17 cellular contexts compared by ENCODE assay signal in genomic region chr1:153939476-153939875, GRCh38. TPM values are rescaled to one million over a fixed set of nuclear protein-coding genes. Genes with fewer than 3 reads are reported as not detected.
A peak's percentile ranks its signal among the peaks of the same experiment; 100 is the strongest.
DNase-seq lines count a peak whose midpoint lies in the region; ATAC-seq and TF ChIP-seq lines count a peak whose summit lies in the region.
"Had no signal": no experiment of that assay in that cellular context is flagged by ENCODE, and none has a peak within 500 bp of the region (broad histone marks: within the 10 kb centered on the region; RNA-seq: fewer than 3 reads in every experiment).

No MANE protein-coding gene starts in this region.

- H3K27me3 ChIP-seq in CD4-positive, alpha-beta T cell (ENCODE audit: control insufficient read depth, insufficient read depth, low read length), result no peaks in the 10 kb centered on the region
- no peaks in the 10 kb centered on the region for H3K27me3 ChIP-seq in naive thymus-derived CD4-positive, alpha-beta T cell (ENCODE audit: control insufficient read depth in 2 of 2, insufficient read depth in 2 of 2, low read length in 2 of 2)
- no peaks in the 10 kb centered on the region for H3K27me3 ChIP-seq in heart left ventricle
- H3K27me3 ChIP-seq: BLaER1 treated with 17β-estradiol and CSF1 and Interleukin-3, amounts not matched to agents 10 nM and 100 nM; Peyer's patch had no signal

- peaks cover 20 to 86% (median 37%) of the 10 kb centered on the region in 3 experiments for H3K36me3 ChIP-seq in naive thymus-derived CD4-positive, alpha-beta T cell (ENCODE audit: control insufficient read depth in 2 of 3, insufficient read depth in 3 of 3, low read length in 3 of 3)
- peaks cover 0 to 95% (median 82%) of the 10 kb centered on the region in 9 donors for H3K36me3 ChIP-seq in heart left ventricle

- H3K4me1 Mint-ChIP-seq in CD4-positive, alpha-beta T cell (ENCODE audit: low read depth), result peaks cover 31% of the 10 kb centered on the region
- peaks cover 26 to 47% of the 10 kb centered on the region in 2 donors for H3K4me1 Mint-ChIP-seq in natural killer cell
- H3K4me1 Mint-ChIP-seq in stimulated activated effector memory CD8-positive, alpha-beta T cell treated with anti-CD3 and anti-CD28 coated beads, Interleukin-12 subunit alpha, Interleukin-12 subunit beta, amount 100 ng/mL, for 72 hours, result peaks cover 59% of the 10 kb centered on the region
- H3K4me1 Mint-ChIP-seq in naive thymus-derived CD4-positive, alpha-beta T cell, result peaks cover 15 to 44% (median 34%) of the 10 kb centered on the region in 7 donors

- no peak for TF ChIP-seq POLR2A in heart left ventricle (IDR thresholded peaks at IDR 0.05)

- H3K4me3 ChIP-seq in naive thymus-derived CD4-positive, alpha-beta T cell (ENCODE audit: low read length), result no peak overlapping the region
- H3K4me3 ChIP-seq in heart left ventricle, result no peak overlapping the region
- H3K4me3 ChIP-seq: BLaER1 treated with 17β-estradiol and CSF1 and Interleukin-3, amounts not matched to agents 10 nM and 100 nM; Peyer's patch had no signal

- H3K27ac ChIP-seq in CD4-positive, alpha-beta T cell (ENCODE audit: low read depth, low read length), result no peak overlapping the region
- H3K27ac ChIP-seq in RWPE1 (peak overlapping the region; percentile 20; the same call in 1 of the 2 replicates), heart left ventricle (no peak overlapping the region)
- no peak overlapping the region for H3K27ac ChIP-seq in naive thymus-derived CD4-positive, alpha-beta T cell (ENCODE audit: low read depth, low read length)
- H3K27ac ChIP-seq: Peyer's patch had no signal

- no peaks in the 10 kb centered on the region for H3K27me3 Mint-ChIP-seq in CD4-positive, alpha-beta T cell
- no peaks in the 10 kb centered on the region for H3K27me3 Mint-ChIP-seq in natural killer cell (ENCODE audit: low read depth in 2 of 2)
- H3K27me3 Mint-ChIP-seq in naive thymus-derived CD4-positive, alpha-beta T cell, result no peaks in the 10 kb centered on the region

- H3K27ac Mint-ChIP-seq in CD4-positive, alpha-beta T cell, result peak overlapping the region; percentile 56
- H3K27ac Mint-ChIP-seq in natural killer cell, result peak overlapping the region; percentile 30 to 81
- H3K27ac Mint-ChIP-seq in stimulated activated effector memory CD8-positive, alpha-beta T cell treated with anti-CD3 and anti-CD28 coated beads, Interleukin-12 subunit alpha, Interleukin-12 subunit beta, amount 100 ng/mL, for 72 hours, result peak overlapping the region; percentile 65
- H3K27ac Mint-ChIP-seq in naive thymus-derived CD4-positive, alpha-beta T cell, result peak overlapping the region in 4 of 9 donors; percentile 10 to 56 (median 34)
- H3K27ac Mint-ChIP-seq: HFFc6 had no signal

- peaks cover 93% of the 10 kb centered on the region for H3K36me3 Mint-ChIP-seq in CD4-positive, alpha-beta T cell (ENCODE audit: low read depth)
- H3K36me3 Mint-ChIP-seq in natural killer cell, result no peaks in the 10 kb centered on the region
- peaks cover 95% of the 10 kb centered on the region for H3K36me3 Mint-ChIP-seq in stimulated activated effector memory CD8-positive, alpha-beta T cell treated with anti-CD3 and anti-CD28 coated beads, Interleukin-12 subunit alpha, Interleukin-12 subunit beta, amount 100 ng/mL, for 72 hours
- peaks cover 9 to 58% (median 24%) of the 10 kb centered on the region in 5 donors for H3K36me3 Mint-ChIP-seq in naive thymus-derived CD4-positive, alpha-beta T cell

- no peaks in the 10 kb centered on the region for H3K9me3 Mint-ChIP-seq in CD4-positive, alpha-beta T cell
- no peaks in the 10 kb centered on the region for H3K9me3 Mint-ChIP-seq in natural killer cell
- no peaks in the 10 kb centered on the region for H3K9me3 Mint-ChIP-seq in stimulated activated effector memory CD8-positive, alpha-beta T cell treated with anti-CD3 and anti-CD28 coated beads, Interleukin-12 subunit alpha, Interleukin-12 subunit beta, amount 100 ng/mL, for 72 hours
- H3K9me3 Mint-ChIP-seq in naive thymus-derived CD4-positive, alpha-beta T cell, result peaks cover 0 to 2% (median 0%) of the 10 kb centered on the region in 11 donors
- H3K9me3 Mint-ChIP-seq: HFFc6 had no signal

- peaks cover 20% of the 10 kb centered on the region in 2 donors for H3K4me1 ChIP-seq in naive thymus-derived CD4-positive, alpha-beta T cell (ENCODE audit: control insufficient read depth in 2 of 2, insufficient read depth in 2 of 2, low read length in 2 of 2)
- peaks cover 0 to 23% (median 15%) of the 10 kb centered on the region in 12 donors for H3K4me1 ChIP-seq in heart left ventricle

- DNase-seq in CD4-positive, alpha-beta T cell, result no peak
- DNase-seq in RWPE1 (ENCODE audit: low spot score) (no peak), natural killer cell (no peak), heart left ventricle (no peak)
- no peak for DNase-seq in stimulated activated effector memory CD8-positive, alpha-beta T cell treated with anti-CD3 and anti-CD28 coated beads, Interleukin-12 subunit alpha, Interleukin-12 subunit beta, amount 100 ng/mL, for 72 hours (ENCODE audit: low spot score in 2 of 2)
- DNase-seq in naive thymus-derived CD4-positive, alpha-beta T cell, result no peak
- DNase-seq: H7, HFFc6, KBM-7, NCI-H1105, NCI-H2081, NCI-H2171 treated with DMSO at 0.1 percent for 48 hours, Peyer's patch had no signal

- no peak overlapping the region for H3K4me3 Mint-ChIP-seq in CD4-positive, alpha-beta T cell
- no peak overlapping the region for H3K4me3 Mint-ChIP-seq in natural killer cell
- H3K4me3 Mint-ChIP-seq in stimulated activated effector memory CD8-positive, alpha-beta T cell treated with anti-CD3 and anti-CD28 coated beads, Interleukin-12 subunit alpha, Interleukin-12 subunit beta, amount 100 ng/mL, for 72 hours, result no peak overlapping the region
- H3K4me3 Mint-ChIP-seq in naive thymus-derived CD4-positive, alpha-beta T cell, result no peak overlapping the region
- H3K4me3 Mint-ChIP-seq: HFFc6 had no signal

- CTCF ChIA-PET in CD4-positive, alpha-beta T cell (lab: Charles Lee), result interaction anchor here (1.0 kb wide), 1 partner anchor 19 kb away, joined by 3 read pairs; no protein-coding TSS in a partner anchor
- CTCF ChIA-PET in RWPE1 (lab: Yijun Ruan, JAX), result interaction anchor here (0.7 kb wide), 1 partner anchor 43 kb away, joined by 3 read pairs; no protein-coding TSS in a partner anchor
- CTCF ChIA-PET in naive thymus-derived CD4-positive, alpha-beta T cell (lab: Charles Lee), result interaction anchor here (0.9 to 1.6 kb wide), 2 partner anchors 28 to 47 kb away, joined by 3 to 7 read pairs; partner anchors contain the start of genes CREB3L4 and RAB13

- no peaks in the 10 kb centered on the region for H3K9me3 ChIP-seq in CD4-positive, alpha-beta T cell (ENCODE audit: control insufficient read depth, low read length)
- no peaks in the 10 kb centered on the region for H3K9me3 ChIP-seq in naive thymus-derived CD4-positive, alpha-beta T cell (ENCODE audit: control insufficient read depth in 2 of 3, low read length in 3 of 3)
- H3K9me3 ChIP-seq in heart left ventricle, result no peaks in the 10 kb centered on the region
- H3K9me3 ChIP-seq: BLaER1 treated with 17β-estradiol and CSF1 and Interleukin-3, amounts not matched to agents 10 nM and 100 nM; Peyer's patch had no signal

- TF ChIP-seq CTCF in CD4-positive, alpha-beta T cell (IDR thresholded peaks at IDR 0.05), result no peak
- TF ChIP-seq CTCF in RWPE1 (conservative IDR thresholded peaks at IDR 0.05; ENCODE audit: low read depth) (no peak), natural killer cell (IDR thresholded peaks at IDR 0.05) (no peak), heart left ventricle (IDR thresholded peaks at IDR 0.05) (no peak)

- WGBS in heart left ventricle, 4 donors, result 90 to 96% (median 93%) methylated on average over 12 of the region's 12 CpGs

- no peak for ATAC-seq in CD4-positive, alpha-beta T cell (ENCODE audit: poor library complexity)
- ATAC-seq in natural killer cell, result no peak
- no peak for ATAC-seq in stimulated activated effector memory CD8-positive, alpha-beta T cell treated with anti-CD3 and anti-CD28 coated beads, Interleukin-12 subunit alpha, Interleukin-12 subunit beta, amount 100 ng/mL, for 72 hours
- ATAC-seq in HG02798 (IDR thresholded peaks at IDR 0.05; ENCODE audit: poor library complexity, unreplicated experiment), result no peak
- ATAC-seq in naive thymus-derived CD4-positive, alpha-beta T cell, result no peak
- ATAC-seq in heart left ventricle, result no peak
- ATAC-seq: HepG2, Right ventricle myocardium inferior had no signal

- intact Hi-C loops in CD4-positive, alpha-beta T cell (cut with DNase I, micrococcal nuclease), result no loop called here
- intact Hi-C loops in natural killer cell (cut with micrococcal nuclease) (no loop called here), heart left ventricle (cut with DNase I) (no loop called here)
- intact Hi-C loops in naive thymus-derived CD4-positive, alpha-beta T cell (cut with micrococcal nuclease), result no loop called here

- POLR2A ChIA-PET in CD4-positive, alpha-beta T cell (lab: Charles Lee), result interaction anchor here (0.8 to 1.7 kb wide), 4 partner anchors 16 to 51 kb away, joined by 3 to 6 read pairs (median 5); partner anchors contain the start of genes GATAD2B and RPS27
- POLR2A ChIA-PET in RWPE1 (lab: Yijun Ruan, JAX; ENCODE audit: low non-redundant PET), result interaction anchor here (1.0 kb wide), 1 partner anchor 18 kb away, joined by 5 read pairs; no protein-coding TSS in a partner anchor
- POLR2A ChIA-PET in naive thymus-derived CD4-positive, alpha-beta T cell (lab: Charles Lee), result interaction anchor here (0.8 to 1.2 kb wide), 4 partner anchors 14 to 51 kb away, joined by 3 to 6 read pairs (median 4); partner anchors contain the start of gene RPS27

RNA-seq across cellular contexts. Expression of gene DENND4B, which starts 7.0 kb away (rescaled TPM):
- total RNA-seq in CD4-positive, alpha-beta T cell, result 10 to 100 TPM; 87.0 to 98.7 TPM
- total RNA-seq in natural killer cell (100 to 1,000 TPM; 244 to 322 (median 291) TPM), heart left ventricle (10 to 100 TPM; 30.5 to 60.7 (median 40.8) TPM)
- 100 to 1,000 TPM; 148 to 223 (median 197) TPM for total RNA-seq in naive thymus-derived CD4-positive, alpha-beta T cell
- polyA plus RNA-seq in naive thymus-derived CD4-positive, alpha-beta T cell, result 10 to 100 TPM; 12.5 to 27.0 TPM
- polyA plus RNA-seq in heart left ventricle, result 10 to 100 TPM; 36.7 to 41.5 TPM

RNA-seq across cellular contexts. Expression of gene GATAD2B, which starts 16.7 kb away (rescaled TPM):
- total RNA-seq in CD4-positive, alpha-beta T cell, result 10 to 100 TPM; 51.6 to 52.3 TPM
- 10 to 100 TPM; 68.1 to 91.3 (median 75.5) TPM for total RNA-seq in natural killer cell
- 100 to 1,000 TPM in 1 of 5 experiments, 10 to 100 TPM in 4; 67.3 to 102 (median 75.5) TPM for total RNA-seq in naive thymus-derived CD4-positive, alpha-beta T cell
- polyA plus RNA-seq in naive thymus-derived CD4-positive, alpha-beta T cell, result 1 to 10 TPM; 4.8 to 5.3 TPM
- 10 to 100 TPM; 18.1 to 53.9 (median 46.2) TPM for total RNA-seq in heart left ventricle
- polyA plus RNA-seq in heart left ventricle, result 1 to 10 TPM; 5.6 to 8.8 TPM

RNA-seq across cellular contexts. Expression of gene CRTC2, which starts 18.9 kb away (rescaled TPM):
- total RNA-seq in CD4-positive, alpha-beta T cell, result 100 to 1,000 TPM; 147 to 152 TPM
- total RNA-seq in natural killer cell, result 100 to 1,000 TPM; 144 to 166 (median 154) TPM
- 100 to 1,000 TPM in 4 of 5 experiments, 10 to 100 TPM in 1; 86.1 to 157 (median 119) TPM for total RNA-seq in naive thymus-derived CD4-positive, alpha-beta T cell
- 10 to 100 TPM; 25.2 to 44.8 TPM for polyA plus RNA-seq in naive thymus-derived CD4-positive, alpha-beta T cell
- total RNA-seq in heart left ventricle, result 10 to 100 TPM; 11.0 to 27.8 (median 18.8) TPM
- 10 to 100 TPM; 21.4 to 25.4 TPM for polyA plus RNA-seq in heart left ventricle

RNA-seq across cellular contexts. Expression of gene SLC39A1, which starts 23.9 kb away (rescaled TPM):
- 1 to 10 TPM; 6.4 to 6.9 TPM for total RNA-seq in CD4-positive, alpha-beta T cell
- total RNA-seq in natural killer cell, result 10 to 100 TPM; 20.7 to 21.5 (median 21.2) TPM
- 10 to 100 TPM; 14.4 to 53.2 (median 18.7) TPM for total RNA-seq in naive thymus-derived CD4-positive, alpha-beta T cell
- 10 to 100 TPM; 27.8 to 37.4 TPM for polyA plus RNA-seq in naive thymus-derived CD4-positive, alpha-beta T cell
- total RNA-seq in heart left ventricle, result 10 to 100 TPM; 31.6 to 83.9 (median 48.4) TPM
- polyA plus RNA-seq in heart left ventricle, result 100 to 1,000 TPM in 1 of 2 donors, 10 to 100 TPM in 1; 32.5 to 163 TPM

RNA-seq across cellular contexts. Expression of gene CREB3L4, which starts 28.2 kb away (rescaled TPM):
- total RNA-seq in CD4-positive, alpha-beta T cell, result 1 to 10 TPM; 2.9 to 3.9 TPM
- total RNA-seq in natural killer cell (10 to 100 TPM; 10.8 to 16.8 (median 10.9) TPM), heart left ventricle (1 to 10 TPM; 2.5 to 7.2 (median 4.5) TPM)
- total RNA-seq in naive thymus-derived CD4-positive, alpha-beta T cell, result 1 to 10 TPM; 4.6 to 8.4 (median 7.0) TPM
- polyA plus RNA-seq in naive thymus-derived CD4-positive, alpha-beta T cell, result 1 to 10 TPM; 6.2 to 7.7 TPM
- 1 to 10 TPM; 4.8 to 5.7 TPM for polyA plus RNA-seq in heart left ventricle
